In the genomic region with DNA sequence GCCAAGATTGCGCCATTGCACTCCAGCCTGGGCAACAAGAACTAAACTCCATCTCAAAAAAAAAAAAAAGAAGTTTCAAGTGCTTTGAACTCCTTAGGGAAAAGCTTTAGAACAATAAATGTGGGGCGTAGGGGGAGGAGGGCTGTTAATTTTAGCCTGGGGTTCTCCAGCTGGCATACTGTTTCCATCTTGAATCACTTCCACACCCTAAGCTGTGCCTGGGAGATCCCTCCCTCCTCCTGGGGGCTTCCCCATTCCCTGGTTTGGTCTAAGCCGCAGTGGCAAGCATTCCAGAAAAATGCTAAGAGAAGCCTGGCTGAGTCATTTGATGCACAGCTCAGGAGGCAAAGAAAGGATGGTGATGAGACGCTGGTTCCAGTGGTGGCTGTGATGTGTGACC, we compare ENCODE assay signal across 16 cellular contexts. TPM values are rescaled to one million over a fixed set of nuclear protein-coding genes. Genes with fewer than 3 reads are reported as not detected.
A peak's percentile ranks its signal among the peaks of the same experiment; 100 is the strongest.
DNase-seq lines count a peak whose midpoint lies in the region; ATAC-seq and TF ChIP-seq lines count a peak whose summit lies in the region.
"Had no signal": no experiment of that assay in that cellular context is flagged by ENCODE, and none has a peak within 500 bp of the region (broad histone marks: within the 10 kb centered on the region; RNA-seq: fewer than 3 reads in every experiment).

No MANE protein-coding gene starts in this region.

- H3K27ac Mint-ChIP-seq in activated naive CD4-positive, alpha-beta T cell treated with anti-CD3 and anti-CD28 coated beads, Interleukin-2, amount 50 U/mL, for 24 hours, result peak overlapping the region; percentile 35
- no peak overlapping the region for H3K27ac Mint-ChIP-seq in Caco-2 (ENCODE audit: unreplicated experiment)
- H3K27ac Mint-ChIP-seq: dendritic cell treated with granulocyte-macrophage colony-stimulating factor and Interleukin-4, amounts not matched to agents 40 ng/mL and 50 ng/mL, for 4 days had no signal

- H3K27me3 ChIP-seq in prostate gland (replicated peaks; ENCODE audit: insufficient read depth) (no peaks in the 10 kb centered on the region), Caco-2 (replicated peaks; ENCODE audit: control insufficient read depth, insufficient read depth, low read length) (no peaks in the 10 kb centered on the region)
- H3K27me3 ChIP-seq: upper lobe of left lung had no signal

- H3K36me3 Mint-ChIP-seq in activated naive CD4-positive, alpha-beta T cell treated with anti-CD3 and anti-CD28 coated beads, Interleukin-2, amount 50 U/mL, for 24 hours, result peaks cover 6% of the 10 kb centered on the region
- H3K36me3 Mint-ChIP-seq in Caco-2 (ENCODE audit: insufficient read depth, unreplicated experiment), result peaks cover 21% of the 10 kb centered on the region

- no TSS peak for BruUV-seq in Caco-2 (replicated peaks; lab: Mats Ljungman, UMichigan)

- intact Hi-C loops in prostate gland (cut with DNase I), result no loop called here
- intact Hi-C loops in Caco-2 (cut with micrococcal nuclease; ENCODE audit: unreplicated experiment), result no loop called here

- no peaks in the 10 kb centered on the region for H3K27me3 Mint-ChIP-seq in activated naive CD4-positive, alpha-beta T cell treated with anti-CD3 and anti-CD28 coated beads, Interleukin-2, amount 50 U/mL, for 24 hours
- H3K27me3 Mint-ChIP-seq in Caco-2 (ENCODE audit: insufficient read depth, unreplicated experiment), result peaks cover 13% of the 10 kb centered on the region

- H3K4me3 ChIP-seq in prostate gland (no peak overlapping the region), Caco-2 (ENCODE audit: low read depth, low read length) (no peak overlapping the region)
- H3K4me3 ChIP-seq: left ventricle myocardium inferior, upper lobe of left lung had no signal

- CTCF ChIA-PET in Caco-2 (lab: Charles Lee), result interaction anchor here (0.7 kb wide), 1 partner anchor 659 kb away, joined by 4 read pairs; no protein-coding TSS in a partner anchor

- no peak for ATAC-seq in GM18511 (IDR thresholded peaks at IDR 0.05; ENCODE audit: unreplicated experiment)
- ATAC-seq: Panc1 had no signal

- WGBS in prostate gland, result 76% methylated on average over 4 of the region's 4 CpGs

- POLR2A ChIA-PET in Caco-2 (lab: Charles Lee), result interaction anchor here (0.7 kb wide), 1 partner anchor 22 kb away, joined by 3 read pairs; no protein-coding TSS in a partner anchor

- no peak for TF ChIP-seq CTCF in prostate gland (IDR thresholded peaks at IDR 0.05)
- TF ChIP-seq CTCF in Caco-2 (IDR thresholded peaks at IDR 0.05; ENCODE audit: insufficient read depth in 1 of 2, low read depth in 1 of 2, low read length in 1 of 2, severe bottlenecking in 1 of 2, unreplicated experiment in 1 of 2), result no peak

- no peaks in the 10 kb centered on the region for H3K9me3 Mint-ChIP-seq in activated naive CD4-positive, alpha-beta T cell treated with anti-CD3 and anti-CD28 coated beads, Interleukin-2, amount 50 U/mL, for 24 hours
- no peaks in the 10 kb centered on the region for H3K9me3 Mint-ChIP-seq in Caco-2 (ENCODE audit: unreplicated experiment)
- H3K9me3 Mint-ChIP-seq: dendritic cell treated with granulocyte-macrophage colony-stimulating factor and Interleukin-4, amounts not matched to agents 40 ng/mL and 50 ng/mL, for 4 days had no signal

- TF ChIP-seq POLR2A in prostate gland (IDR thresholded peaks at IDR 0.05), result no peak

- no peaks in the 10 kb centered on the region for H3K4me1 ChIP-seq in prostate gland (replicated peaks)
- H3K4me1 ChIP-seq in Caco-2, result peaks cover 7% of the 10 kb centered on the region; the same call in 1 of the 2 replicates

- no peak overlapping the region for H3K27ac ChIP-seq in prostate gland
- H3K27ac ChIP-seq: left ventricle myocardium inferior had no signal

- H3K4me1 Mint-ChIP-seq in activated naive CD4-positive, alpha-beta T cell treated with anti-CD3 and anti-CD28 coated beads, Interleukin-2, amount 50 U/mL, for 24 hours, result peaks cover 31% of the 10 kb centered on the region
- peaks cover 23% of the 10 kb centered on the region for H3K4me1 Mint-ChIP-seq in Caco-2 (ENCODE audit: low read depth, unreplicated experiment)

- H3K9me3 ChIP-seq in prostate gland (no peaks in the 10 kb centered on the region), Caco-2 (no peaks in the 10 kb centered on the region)
- H3K9me3 ChIP-seq: left ventricle myocardium inferior, upper lobe of left lung had no signal

- no peak overlapping the region for H3K4me3 Mint-ChIP-seq in activated naive CD4-positive, alpha-beta T cell treated with anti-CD3 and anti-CD28 coated beads, Interleukin-2, amount 50 U/mL, for 24 hours
- no peak overlapping the region for H3K4me3 Mint-ChIP-seq in Caco-2 (ENCODE audit: unreplicated experiment)
- H3K4me3 Mint-ChIP-seq: dendritic cell treated with granulocyte-macrophage colony-stimulating factor and Interleukin-4, amounts not matched to agents 40 ng/mL and 50 ng/mL, for 4 days had no signal

- no peaks in the 10 kb centered on the region for H3K36me3 ChIP-seq in prostate gland
- no peaks in the 10 kb centered on the region for H3K36me3 ChIP-seq in Caco-2 (ENCODE audit: control insufficient read depth, insufficient read depth, low read length)
- H3K36me3 ChIP-seq: left ventricle myocardium inferior, upper lobe of left lung had no signal

- no peak for DNase-seq in activated naive CD4-positive, alpha-beta T cell (lab: John Stamatoyannopoulos, UW)
- DNase-seq in T1000 (lab: John Stamatoyannopoulos, UW), result peak; percentile 25
- DNase-seq in globus pallidus (ENCODE audit: low spot score), result peak; percentile 28
- DNase-seq in prostate gland (ENCODE audit: low spot score), result no peak
- no peak for DNase-seq in activated CD4-positive, CD25-positive, alpha-beta regulatory T cell (lab: John Stamatoyannopoulos, UW)
- DNase-seq in Caco-2, result no peak
- DNase-seq: activated CD8-positive, alpha-beta memory T cell treated with anti-CD3 and anti-CD28 coated beads for 24 hours; DMS53; left ventricle myocardium inferior; NCI-H345 had no signal

RNA-seq across cellular contexts. Expression of a gene that starts 2.3 kb away (rescaled TPM):
- 10 to 100 TPM; 42.9 to 68.6 TPM for total RNA-seq in prostate gland
- 119 and 127 TPM in 2 replicates for total RNA-seq in Caco-2 (2022)

RNA-seq across cellular contexts. Expression of a gene that starts 9.1 kb away (rescaled TPM):
- total RNA-seq in prostate gland (1 to 10 TPM in 1 of 2 donors, not detected in 1; 3.1 TPM), Caco-2 (2022) (0.37 and 0.48 TPM in 2 replicates)
- total RNA-seq: T-helper 2 cell treated with Interferon-gamma antibody and Interleukin-4, amounts not matched to agents 100 ng/mL and 5 ng/mL, for 36 hours had no signal

RNA-seq across cellular contexts. Expression of a gene that starts 28.6 kb away (rescaled TPM):
- total RNA-seq in prostate gland, result 10 to 100 TPM; 75.5 to 78.9 TPM
- total RNA-seq in Caco-2 (2022), result 31.6 and 32.8 TPM in 2 replicates

RNA-seq across cellular contexts. Expression of a gene that starts 32.4 kb away (rescaled TPM):
- total RNA-seq in prostate gland (10 to 100 TPM; 92.0 to 92.6 TPM), Caco-2 (2022) (56.8 and 61.9 TPM in 2 replicates)

RNA-seq across cellular contexts. Expression of a gene that starts 44.2 kb away (rescaled TPM):
- total RNA-seq in prostate gland, result 10 to 100 TPM in 1 of 2 donors, 1 to 10 TPM in 1; 2.3 to 49.6 TPM
- total RNA-seq in Caco-2 (2022), result 0.73 and 1.3 TPM in 2 replicates

Comparison
In these comparisons a context has a peak if more than half of its experiments do, and no peak if none do; other contexts are left out.
1. DNase-seq: peak in T1000 (single experiment) and globus pallidus (single experiment); none in activated naive CD4-positive, alpha-beta T cell (0 of 4), prostate gland (single experiment), activated CD4-positive, CD25-positive, alpha-beta regulatory T cell (0 of 4) and Caco-2 (0 of 2).